In the genomic region with DNA sequence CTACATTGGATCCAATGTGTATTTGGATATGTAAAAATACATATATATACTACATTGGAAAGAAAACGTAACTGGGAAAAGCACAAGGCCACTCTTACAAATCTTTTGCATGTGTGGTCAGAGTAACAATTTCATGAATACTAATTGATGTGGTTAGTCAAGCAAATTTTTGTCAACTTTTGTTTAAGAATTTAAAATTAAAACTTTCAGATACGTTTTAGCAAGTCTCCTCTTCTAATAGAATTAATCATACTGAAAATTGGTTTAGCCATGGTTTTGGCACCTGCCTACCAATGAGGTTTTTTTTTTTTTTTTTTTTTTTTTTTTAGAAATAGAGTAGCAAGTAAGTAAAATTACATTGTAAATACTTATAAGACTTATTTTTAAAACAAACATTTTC, we compare ENCODE assay signal across 2 cellular contexts.
TF ChIP-seq lines count a peak whose summit lies in the region.

No MANE protein-coding gene starts in this region.

TF ChIP-seq in SK-N-SH, 30 proteins besides CTCF, POLR2A, EP300 and RAD21 (continued from another document):
- TF ChIP-seq, protein P1, sequence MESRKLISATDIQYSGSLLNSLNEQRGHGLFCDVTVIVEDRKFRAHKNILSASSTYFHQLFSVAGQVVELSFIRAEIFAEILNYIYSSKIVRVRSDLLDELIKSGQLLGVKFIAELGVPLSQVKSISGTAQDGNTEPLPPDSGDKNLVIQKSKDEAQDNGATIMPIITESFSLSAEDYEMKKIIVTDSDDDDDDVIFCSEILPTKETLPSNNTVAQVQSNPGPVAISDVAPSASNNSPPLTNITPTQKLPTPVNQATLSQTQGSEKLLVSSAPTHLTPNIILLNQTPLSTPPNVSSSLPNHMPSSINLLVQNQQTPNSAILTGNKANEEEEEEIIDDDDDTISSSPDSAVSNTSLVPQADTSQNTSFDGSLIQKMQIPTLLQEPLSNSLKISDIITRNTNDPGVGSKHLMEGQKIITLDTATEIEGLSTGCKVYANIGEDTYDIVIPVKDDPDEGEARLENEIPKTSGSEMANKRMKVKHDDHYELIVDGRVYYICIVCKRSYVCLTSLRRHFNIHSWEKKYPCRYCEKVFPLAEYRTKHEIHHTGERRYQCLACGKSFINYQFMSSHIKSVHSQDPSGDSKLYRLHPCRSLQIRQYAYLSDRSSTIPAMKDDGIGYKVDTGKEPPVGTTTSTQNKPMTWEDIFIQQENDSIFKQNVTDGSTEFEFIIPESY (IDR thresholded peaks at IDR 0.05; ENCODE audit: borderline replicate concordance, low read depth): no peak
- TF ChIP-seq SMC3 (IDR thresholded peaks at IDR 0.05; ENCODE audit: low read depth, low read length) (no peak), RXRA (IDR thresholded peaks at IDR 0.05; ENCODE audit: borderline replicate concordance, low read depth) (no peak), TCF12 (IDR thresholded peaks at IDR 0.05) (no peak), FOXM1 (IDR thresholded peaks at IDR 0.05; ENCODE audit: low read depth) (no peak), TAF1 (IDR thresholded peaks at IDR 0.05; ENCODE audit: borderline replicate concordance, low read depth, low read length) (no peak), FOSL2 (IDR thresholded peaks at IDR 0.05; ENCODE audit: borderline replicate concordance, low read depth) (no peak), MEF2A (IDR thresholded peaks at IDR 0.05; ENCODE audit: borderline replicate concordance, low read depth) (no peak), ELF1 (IDR thresholded peaks at IDR 0.05) (no peak), GABPA (IDR thresholded peaks at IDR 0.05; ENCODE audit: low read depth) (no peak), YY1 (IDR thresholded peaks at IDR 0.05; ENCODE audit: low read depth) (no peak), NRF1 (IDR thresholded peaks at IDR 0.05; ENCODE audit: low read depth, low read length) (no peak), GATA2 (CRISPR knock-in tag; IDR thresholded peaks at IDR 0.05) (no peak), MXI1 (IDR thresholded peaks at IDR 0.05; ENCODE audit: low read depth, low read length) (no peak)
- TF ChIP-seq, protein P2, sequence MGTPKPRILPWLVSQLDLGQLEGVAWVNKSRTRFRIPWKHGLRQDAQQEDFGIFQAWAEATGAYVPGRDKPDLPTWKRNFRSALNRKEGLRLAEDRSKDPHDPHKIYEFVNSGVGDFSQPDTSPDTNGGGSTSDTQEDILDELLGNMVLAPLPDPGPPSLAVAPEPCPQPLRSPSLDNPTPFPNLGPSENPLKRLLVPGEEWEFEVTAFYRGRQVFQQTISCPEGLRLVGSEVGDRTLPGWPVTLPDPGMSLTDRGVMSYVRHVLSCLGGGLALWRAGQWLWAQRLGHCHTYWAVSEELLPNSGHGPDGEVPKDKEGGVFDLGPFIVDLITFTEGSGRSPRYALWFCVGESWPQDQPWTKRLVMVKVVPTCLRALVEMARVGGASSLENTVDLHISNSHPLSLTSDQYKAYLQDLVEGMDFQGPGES (IDR thresholded peaks at IDR 0.05; ENCODE audit: low read depth, low read length): no peak
- TF ChIP-seq, protein P3, sequence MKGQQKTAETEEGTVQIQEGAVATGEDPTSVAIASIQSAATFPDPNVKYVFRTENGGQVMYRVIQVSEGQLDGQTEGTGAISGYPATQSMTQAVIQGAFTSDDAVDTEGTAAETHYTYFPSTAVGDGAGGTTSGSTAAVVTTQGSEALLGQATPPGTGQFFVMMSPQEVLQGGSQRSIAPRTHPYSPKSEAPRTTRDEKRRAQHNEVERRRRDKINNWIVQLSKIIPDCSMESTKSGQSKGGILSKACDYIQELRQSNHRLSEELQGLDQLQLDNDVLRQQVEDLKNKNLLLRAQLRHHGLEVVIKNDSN (IDR thresholded peaks at IDR 0.05; ENCODE audit: borderline replicate concordance, low read depth): no peak
- TF ChIP-seq, protein P4, sequence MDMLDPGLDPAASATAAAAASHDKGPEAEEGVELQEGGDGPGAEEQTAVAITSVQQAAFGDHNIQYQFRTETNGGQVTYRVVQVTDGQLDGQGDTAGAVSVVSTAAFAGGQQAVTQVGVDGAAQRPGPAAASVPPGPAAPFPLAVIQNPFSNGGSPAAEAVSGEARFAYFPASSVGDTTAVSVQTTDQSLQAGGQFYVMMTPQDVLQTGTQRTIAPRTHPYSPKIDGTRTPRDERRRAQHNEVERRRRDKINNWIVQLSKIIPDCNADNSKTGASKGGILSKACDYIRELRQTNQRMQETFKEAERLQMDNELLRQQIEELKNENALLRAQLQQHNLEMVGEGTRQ (IDR thresholded peaks at IDR 0.05; ENCODE audit: borderline replicate concordance, low read depth, low read length): no peak

TF ChIP-seq in SK-N-SH treated with all-trans-retinoic acid at 6 μM for 48 hours, 23 proteins besides CTCF, POLR2A, EP300 and RAD21 (continued from another document):
- TF ChIP-seq, protein P5, sequence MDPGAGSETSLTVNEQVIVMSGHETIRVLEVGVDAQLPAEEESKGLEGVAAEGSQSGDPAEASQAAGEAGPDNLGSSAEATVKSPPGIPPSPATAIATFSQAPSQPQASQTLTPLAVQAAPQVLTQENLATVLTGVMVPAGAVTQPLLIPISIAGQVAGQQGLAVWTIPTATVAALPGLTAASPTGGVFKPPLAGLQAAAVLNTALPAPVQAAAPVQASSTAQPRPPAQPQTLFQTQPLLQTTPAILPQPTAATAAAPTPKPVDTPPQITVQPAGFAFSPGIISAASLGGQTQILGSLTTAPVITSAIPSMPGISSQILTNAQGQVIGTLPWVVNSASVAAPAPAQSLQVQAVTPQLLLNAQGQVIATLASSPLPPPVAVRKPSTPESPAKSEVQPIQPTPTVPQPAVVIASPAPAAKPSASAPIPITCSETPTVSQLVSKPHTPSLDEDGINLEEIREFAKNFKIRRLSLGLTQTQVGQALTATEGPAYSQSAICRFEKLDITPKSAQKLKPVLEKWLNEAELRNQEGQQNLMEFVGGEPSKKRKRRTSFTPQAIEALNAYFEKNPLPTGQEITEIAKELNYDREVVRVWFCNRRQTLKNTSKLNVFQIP (CRISPR knock-in tag; IDR thresholded peaks at IDR 0.05; ENCODE audit: borderline replicate concordance, low read depth): no peak
TF ChIP-seq in SK-N-SH treated with all-trans-retinoic acid at 6 μM for 48 hours: peak in this region for 0.
